In genomic region chr2:55233658-55233940, GRCh38 we compare ENCODE assay signal across 9 cellular contexts. TPM values are rescaled to one million over a fixed set of nuclear protein-coding genes. Genes with fewer than 3 reads are reported as not detected.
DNase-seq lines count a peak whose midpoint lies in the region; ATAC-seq, FAIRE-seq and TF ChIP-seq lines count a peak whose summit lies in the region.
"Had no signal": no experiment of that assay in that cellular context is flagged by ENCODE, and none has a peak within 500 bp of the region (broad histone marks: within the 10 kb centered on the region; RNA-seq: fewer than 3 reads in every experiment).

No MANE protein-coding gene starts in this region.

- FAIRE-seq in bronchial epithelial cell (lab: Jason Lieb, UNC), result no peak
- FAIRE-seq: G401.6 had no signal

- no peak for TF ChIP-seq POLR2A in vagina (IDR thresholded peaks at IDR 0.05)

- intact Hi-C loops in Right ventricle myocardium inferior (cut with DNase I), result loop anchor here (5.0 kb wide), 1 partner anchor 34 kb away; the partner anchor contains the start of gene MTIF2
- intact Hi-C loops in vagina (cut with DNase I), result no loop called here

- peaks cover 37% of the 10 kb centered on the region for H3K36me3 ChIP-seq in right atrium auricular region
- H3K36me3 ChIP-seq in bronchial epithelial cell (ENCODE audit: control insufficient read depth, insufficient read depth, low read length), result peaks cover 12% of the 10 kb centered on the region
- H3K36me3 ChIP-seq in vagina, result peaks cover 0 to 42% of the 10 kb centered on the region in 2 donors

- TF ChIP-seq CTCF in right atrium auricular region (IDR thresholded peaks at IDR 0.05) (no peak), bronchial epithelial cell (IDR thresholded peaks at IDR 0.05; ENCODE audit: insufficient read depth, low read length, severe bottlenecking) (no peak), vagina (IDR thresholded peaks at IDR 0.05) (no peak)

- H3K4me3 ChIP-seq in right atrium auricular region (peak overlapping the region; percentile 82 to 85), bronchial epithelial cell (ENCODE audit: low read depth, low read length) (peak overlapping the region; percentile 84), mononuclear cell (ENCODE audit: low read length) (peak overlapping the region; percentile 87), vagina (peak overlapping the region; percentile 70 to 95)

- H3K27ac ChIP-seq in right atrium auricular region, result no peak overlapping the region
- H3K27ac ChIP-seq in vagina, result peak overlapping the region; percentile 92

- H3K9me3 ChIP-seq in right atrium auricular region (no peaks in the 10 kb centered on the region), mononuclear cell (ENCODE audit: low read depth, low read length) (no peaks in the 10 kb centered on the region), vagina (no peaks in the 10 kb centered on the region)

- no peak for ATAC-seq in Right ventricle myocardium inferior
- no peak for ATAC-seq in HG03196 (IDR thresholded peaks at IDR 0.05; ENCODE audit: unreplicated experiment)

- peaks cover 0 to 36% of the 10 kb centered on the region in 2 donors for H3K4me1 ChIP-seq in right atrium auricular region
- H3K4me1 ChIP-seq in mononuclear cell (ENCODE audit: insufficient read depth, low read length), result peaks cover 27% of the 10 kb centered on the region
- peaks cover 25% of the 10 kb centered on the region for H3K4me1 ChIP-seq in vagina

- H3K27me3 ChIP-seq in right atrium auricular region, result no peaks in the 10 kb centered on the region
- no peaks in the 10 kb centered on the region for H3K27me3 ChIP-seq in bronchial epithelial cell (ENCODE audit: control insufficient read depth, insufficient read depth, low read length)
- H3K27me3 ChIP-seq in mononuclear cell (ENCODE audit: insufficient read depth, low read length), result no peaks in the 10 kb centered on the region
- no peaks in the 10 kb centered on the region for H3K27me3 ChIP-seq in vagina

- DNase-seq in right atrium auricular region (ENCODE audit: low spot score), result no peak
- no peak for DNase-seq in Right ventricle myocardium inferior (ENCODE audit: missing footprints)
- DNase-seq in bronchial epithelial cell (ENCODE audit: low read depth), result no peak
- no peak for DNase-seq in vagina (ENCODE audit: extremely low spot score in 2 of 2)
- no peak for DNase-seq in NCI-H1092 treated with DMSO at 0.1 percent for 48 hours (lab: John Stamatoyannopoulos, UW)
- DNase-seq in foreskin melanocyte, result no peak

RNA-seq across cellular contexts. Expression of gene RPS27A, which starts 1.1 kb away (rescaled TPM):
- 1,000 to 10,000 TPM in 1 of 2 donors, 100 to 1,000 TPM in 1; 613 to 1,505 TPM for total RNA-seq in right atrium auricular region
- 472 TPM for total RNA-seq in Right ventricle myocardium inferior
- 949 and 1,648 TPM in 2 replicates for total RNA-seq in bronchial epithelial cell
- total RNA-seq in mononuclear cell, result 1,968 TPM
- total RNA-seq in vagina, result 963 TPM

RNA-seq across cellular contexts. Expression of gene CLHC1, which starts 1.5 kb away (rescaled TPM):
- total RNA-seq in right atrium auricular region (1 to 10 TPM; 4.6 to 9.5 TPM), Right ventricle myocardium inferior (6.7 TPM), bronchial epithelial cell (6.8 and 10.1 TPM in 2 replicates), mononuclear cell (4.9 TPM), vagina (4.7 TPM)

RNA-seq across cellular contexts. Expression of gene MTIF2, which starts 35.4 kb away (rescaled TPM):
- 10 to 100 TPM; 25.1 to 29.8 TPM for total RNA-seq in right atrium auricular region
- total RNA-seq in Right ventricle myocardium inferior, result 49.6 TPM
- total RNA-seq in bronchial epithelial cell, result 70.0 and 72.1 TPM in 2 replicates
- total RNA-seq in mononuclear cell, result 16.6 TPM
- total RNA-seq in vagina, result 19.4 TPM
